In the genomic region with DNA sequence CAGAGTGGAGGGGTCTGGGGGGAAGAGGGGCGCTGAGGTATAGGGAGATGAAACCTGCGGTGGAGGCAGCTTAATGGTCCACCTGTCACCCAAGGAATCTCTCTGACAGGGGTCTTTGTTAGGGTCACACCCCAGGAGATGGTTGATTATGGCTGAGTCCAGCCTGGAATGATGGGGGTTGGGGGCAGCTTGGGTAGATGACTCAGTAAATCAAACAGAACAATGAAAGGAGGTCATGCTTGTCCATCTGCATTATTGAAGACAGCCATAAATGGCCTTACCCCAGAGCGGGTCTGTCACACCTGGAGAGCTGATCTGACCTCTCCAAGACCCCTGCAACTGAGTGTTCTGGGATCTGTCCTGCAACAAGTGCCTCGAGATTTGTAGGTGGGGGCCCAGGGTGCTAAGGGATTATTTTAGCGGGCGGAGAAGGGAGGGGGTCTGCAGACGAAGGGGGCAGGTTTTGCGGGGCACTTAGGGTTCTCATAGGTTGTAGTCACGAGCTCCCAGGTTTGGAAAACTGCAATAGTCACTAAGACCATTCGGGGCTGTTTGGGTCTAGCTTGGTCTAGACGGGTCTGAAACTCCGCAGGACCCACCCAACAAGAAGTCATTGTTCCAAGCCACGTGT, we compare ENCODE assay signal across 9 cellular contexts. TPM values are rescaled to one million over a fixed set of nuclear protein-coding genes. Genes with fewer than 3 reads are reported as not detected.
DNase-seq lines count a peak whose midpoint lies in the region; ATAC-seq, FAIRE-seq and TF ChIP-seq lines count a peak whose summit lies in the region.
"Had no signal": no experiment of that assay in that cellular context is flagged by ENCODE, and none has a peak within 500 bp of the region (broad histone marks: within the 10 kb centered on the region; RNA-seq: fewer than 3 reads in every experiment).

No MANE protein-coding gene starts in this region.

- H3K9me3 ChIP-seq in A549: no peaks in the 10 kb centered on the region
- H3K9me3 ChIP-seq in mesodermal cell (ENCODE audit: control insufficient read depth, low read length): no peaks in the 10 kb centered on the region
- H3K9me3 ChIP-seq in tibial nerve: no peaks in the 10 kb centered on the region

- H3K36me3 ChIP-seq in H7 (replicated peaks; ENCODE audit: control insufficient read depth, insufficient read depth, low read length): no peaks in the 10 kb centered on the region
- peaks cover under 1% of the 10 kb centered on the region for H3K36me3 ChIP-seq in mesodermal cell (ENCODE audit: control insufficient read depth, insufficient read depth, low read length)
- no peaks in the 10 kb centered on the region for H3K36me3 ChIP-seq in tibial nerve

- no peak for TF ChIP-seq RAD21 in A549 (conservative IDR thresholded peaks at IDR 0.05 in 1 of 2, IDR thresholded peaks at IDR 0.05 in 1 of 2)

- peaks cover 39% of the 10 kb centered on the region for H3K4me1 ChIP-seq in A549
- peaks cover 14% of the 10 kb centered on the region for H3K4me1 ChIP-seq in mesodermal cell (ENCODE audit: control insufficient read depth, insufficient read depth, low read length, poor library complexity, severe bottlenecking)
- peaks cover 0 to 46% (median 23%) of the 10 kb centered on the region in 4 donors for H3K4me1 ChIP-seq in tibial nerve

- no peak for ATAC-seq in A549

- H3K4me3 ChIP-seq in A549 (peak overlapping the region; percentile 49), H7 (ENCODE audit: insufficient read depth, low read depth, low read length) (peak overlapping the region; percentile 69), astrocyte of the cerebellum (ENCODE audit: low read depth, low read length) (peak overlapping the region; percentile 43), mesodermal cell (ENCODE audit: extremely low read depth, insufficient read depth, low read length, poor library complexity, severe bottlenecking) (peak overlapping the region; percentile 50), tibial nerve (peak overlapping the region in 1 of 4 donors; percentile 59)

- CTCF ChIA-PET in A549 (lab: Yijun Ruan, JAX): interaction anchor here (0.6 to 2.1 kb wide), 5 partner anchors 15 to 261 kb away, joined by 3 to 7 read pairs (median 3); no protein-coding TSS in a partner anchor

- H3K27ac ChIP-seq in A549 (peak overlapping the region; percentile 53 to 88; a peak in 4 of 6 replicates), mesodermal cell (ENCODE audit: low read depth, low read length, severe bottlenecking) (no peak overlapping the region), tibial nerve (no peak overlapping the region)

- H3K27me3 ChIP-seq in H7 (ENCODE audit: control insufficient read depth, insufficient read depth, low read length): peaks cover 12% of the 10 kb centered on the region
- peaks cover 0 to 41% of the 10 kb centered on the region in 2 donors for H3K27me3 ChIP-seq in tibial nerve

- WGBS in A549 (ENCODE audit: missing lambda C conversion rate): 63% methylated on average over 13 of the region's 13 CpGs
- WGBS in mesodermal cell (ENCODE audit: insufficient coverage in 2 of 2), 2 experiments: 14 to 15% methylated on average over 10 of the region's 13 CpGs
- 47 to 51% methylated on average over 13 of the region's 13 CpGs for WGBS in tibial nerve, 2 donors

- POLR2A ChIA-PET in A549 (lab: Yijun Ruan, JAX): no interaction called here

- in situ Hi-C loops in astrocyte of the cerebellum (cut with HindIII; ENCODE audit: low sequenced_read_pairs): no loop called here

- no peak for DNase-seq in A549 (ENCODE audit: low read depth in 1 of 2, low spot score in 1 of 2)
- no peak for DNase-seq in H7
- DNase-seq in astrocyte of the cerebellum (ENCODE audit: low read depth): no peak
- no peak for DNase-seq in OCI-M2 (lab: John Stamatoyannopoulos, UW; ENCODE audit: unreplicated experiment)
- no peak for DNase-seq in globus pallidus (ENCODE audit: low spot score)
- no peak for DNase-seq in NCI-H1930 (lab: John Stamatoyannopoulos, UW)
- DNase-seq in tibial nerve (ENCODE audit: low spot score in 2 of 2): no peak

- TF ChIP-seq EP300 in A549 (IDR thresholded peaks at IDR 0.05): no peak
- no peak for TF ChIP-seq EP300 in tibial nerve (IDR thresholded peaks at IDR 0.05)

- peak overlapping the region; percentile 73 for H3K4me2 ChIP-seq in A549

- TF ChIP-seq CTCF in A549 (IDR thresholded peaks at IDR 0.05) (no peak), astrocyte of the cerebellum (IDR thresholded peaks at IDR 0.05; ENCODE audit: low read depth, low read length, missing control alignments) (no peak), tibial nerve (IDR thresholded peaks at IDR 0.05) (no peak)

- TF ChIP-seq POLR2A in A549 (IDR thresholded peaks at IDR 0.05; ENCODE audit: low read length) (no peak), tibial nerve (IDR thresholded peaks at IDR 0.05) (no peak)

- FAIRE-seq in A549 (lab: Jason Lieb, UNC): no peak
- FAIRE-seq: islet of Langerhans had no signal

TF ChIP-seq in A549, 52 proteins besides CTCF, POLR2A, EP300 and RAD21:
- no peak for TF ChIP-seq ESRRA (IDR thresholded peaks at IDR 0.05; ENCODE audit: borderline replicate concordance, low read length)
- TF ChIP-seq SREBF2 (IDR thresholded peaks at IDR 0.05): no peak
- TF ChIP-seq SMC3 (IDR thresholded peaks at IDR 0.05): no peak
- no peak for TF ChIP-seq HDAC2 (IDR thresholded peaks at IDR 0.05)
- TF ChIP-seq HOXB13 (CRISPR knock-in tag; IDR thresholded peaks at IDR 0.05; ENCODE audit: low read depth): no peak
- TF ChIP-seq NPAS2 (CRISPR knock-in tag; IDR thresholded peaks at IDR 0.05; ENCODE audit: borderline replicate concordance): no peak

RNA-seq across cellular contexts. Expression of a gene that starts 0.8 kb away (rescaled TPM):
- 34.9 and 36.1 TPM in 2 replicates for polyA plus RNA-seq in A549 (2011; rRNA removed)
- polyA plus RNA-seq in A549 (2012; cell fraction: cytosol; rRNA removed): 69.5 and 87.5 TPM in 2 replicates
- 93.1 and 114 TPM in 2 replicates for polyA plus RNA-seq in A549 (2012; cell fraction: nucleus; rRNA removed)
- 21.1 to 27.0 TPM (median 26.1 TPM) in 3 replicates for polyA plus RNA-seq in A549 (2017; fragmentation: RNase III; extraction: RNeasy Plus Mini Kit Qiagen cat#74134 plus additional on column Dnase treatment)
- 37.5 and 38.6 TPM in 2 replicates for polyA minus RNA-seq in A549 (2011; rRNA and poly(A)+ RNA removed)
- total RNA-seq in H7 (2014; rRNA removed; shearing (Covaris generic)): 848 and 859 TPM in 2 replicates
- polyA plus RNA-seq in mesodermal cell (2013, experiment 1 of 2): 576 TPM
- 441 TPM for polyA plus RNA-seq in mesodermal cell (2013, experiment 2 of 2)
- total RNA-seq in tibial nerve: 100 to 1,000 TPM; 125 to 337 (median 157) TPM

Comparison
In these comparisons a context has a peak if more than half of its experiments do, and no peak if none do; other contexts are left out.
1. H3K27ac ChIP-seq: peak in A549 (2 of 2); none in mesodermal cell (single experiment) and tibial nerve (0 of 4).